Comparison of ENCODE assay signal across 1 cellular context in the genomic region with DNA sequence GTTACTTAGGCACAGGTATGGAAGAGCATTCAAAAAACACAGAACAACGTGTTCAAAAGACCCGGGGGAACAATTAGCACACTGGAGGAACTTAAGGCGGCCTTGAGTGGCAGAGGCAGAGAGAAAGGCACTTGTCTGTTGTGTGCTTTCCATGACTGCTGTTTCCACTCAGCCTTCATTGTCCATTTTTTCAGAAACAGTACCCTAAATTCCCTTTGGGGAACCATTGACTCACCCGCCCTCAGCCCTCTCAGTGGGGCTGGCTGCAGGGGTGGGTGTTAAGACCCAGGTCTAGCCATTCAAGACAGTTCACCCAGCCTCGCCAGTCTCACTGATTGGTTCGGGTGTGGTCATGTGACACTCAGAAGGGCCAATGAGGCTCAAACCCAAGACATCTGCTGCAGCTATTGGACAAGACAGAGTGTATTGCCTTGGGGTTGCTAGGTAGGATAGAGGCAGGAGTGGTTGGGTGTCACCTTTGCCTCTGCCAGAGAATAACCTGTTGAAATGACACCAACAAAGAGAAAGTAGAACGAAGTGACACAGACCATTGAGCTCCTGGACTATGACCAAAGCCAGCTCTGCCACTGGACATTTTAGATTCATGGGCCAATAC.
TF ChIP-seq lines count a peak whose summit lies in the region.

No MANE protein-coding gene starts in this region.

TF ChIP-seq in K562, 482 proteins besides CTCF, POLR2A, EP300 and RAD21 (continued from another document and continues in another):
- TF ChIP-seq RBM15 (IDR thresholded peaks at IDR 0.05; ENCODE audit: insufficient read depth, low read length) (no peak), ZNF76 (CRISPR knock-in tag; IDR thresholded peaks at IDR 0.05; ENCODE audit: borderline replicate concordance) (no peak), MEF2A (IDR thresholded peaks at IDR 0.05; ENCODE audit: control insufficient read depth, low read depth, low read length) (no peak), TARDBP (IDR thresholded peaks at IDR 0.05) (no peak), CREM (IDR thresholded peaks at IDR 0.05; ENCODE audit: low read depth) (0 out of 2 replicates have a peak, but pooled peaks have one; percentile 27), MCM5 (IDR thresholded peaks at IDR 0.05; ENCODE audit: low read depth) (no peak), MAZ (CRISPR knock-in tag; conservative IDR thresholded peaks at IDR 0.05 in 1 of 2, IDR thresholded peaks at IDR 0.05 in 1 of 2) (no peak), FOXA1 (IDR thresholded peaks at IDR 0.05; ENCODE audit: borderline replicate concordance) (no peak), CCNT2 (IDR thresholded peaks at IDR 0.05; ENCODE audit: borderline replicate concordance, extremely low read depth, insufficient read length, low read depth, low read length) (no peak), ZC3H4 (CRISPR knock-in tag; IDR thresholded peaks at IDR 0.05; ENCODE audit: borderline replicate concordance) (no peak), TOE1 (IDR thresholded peaks at IDR 0.05; ENCODE audit: borderline replicate concordance) (peak; percentile 99), TOE1 (CRISPR knock-in tag; IDR thresholded peaks at IDR 0.05; ENCODE audit: borderline replicate concordance, low read depth) (no peak), HNRNPK (IDR thresholded peaks at IDR 0.05; ENCODE audit: low read depth, low read length, poor library complexity, severe bottlenecking) (no peak), BHLHE40 (IDR thresholded peaks at IDR 0.05; ENCODE audit: low read length) (peak; percentile 43; the same call in 1 of the 2 replicates), STAT5B (CRISPR knock-in tag; IDR thresholded peaks at IDR 0.05) (no peak), FOS (IDR thresholded peaks at IDR 0.05; ENCODE audit: extremely low read depth, insufficient read length) (peak; percentile 95), TRIM28 (IDR thresholded peaks at IDR 0.05) (no peak), FOSL1 (tag; conservative IDR thresholded peaks at IDR 0.05) (no peak)
- TF ChIP-seq, protein P1, sequence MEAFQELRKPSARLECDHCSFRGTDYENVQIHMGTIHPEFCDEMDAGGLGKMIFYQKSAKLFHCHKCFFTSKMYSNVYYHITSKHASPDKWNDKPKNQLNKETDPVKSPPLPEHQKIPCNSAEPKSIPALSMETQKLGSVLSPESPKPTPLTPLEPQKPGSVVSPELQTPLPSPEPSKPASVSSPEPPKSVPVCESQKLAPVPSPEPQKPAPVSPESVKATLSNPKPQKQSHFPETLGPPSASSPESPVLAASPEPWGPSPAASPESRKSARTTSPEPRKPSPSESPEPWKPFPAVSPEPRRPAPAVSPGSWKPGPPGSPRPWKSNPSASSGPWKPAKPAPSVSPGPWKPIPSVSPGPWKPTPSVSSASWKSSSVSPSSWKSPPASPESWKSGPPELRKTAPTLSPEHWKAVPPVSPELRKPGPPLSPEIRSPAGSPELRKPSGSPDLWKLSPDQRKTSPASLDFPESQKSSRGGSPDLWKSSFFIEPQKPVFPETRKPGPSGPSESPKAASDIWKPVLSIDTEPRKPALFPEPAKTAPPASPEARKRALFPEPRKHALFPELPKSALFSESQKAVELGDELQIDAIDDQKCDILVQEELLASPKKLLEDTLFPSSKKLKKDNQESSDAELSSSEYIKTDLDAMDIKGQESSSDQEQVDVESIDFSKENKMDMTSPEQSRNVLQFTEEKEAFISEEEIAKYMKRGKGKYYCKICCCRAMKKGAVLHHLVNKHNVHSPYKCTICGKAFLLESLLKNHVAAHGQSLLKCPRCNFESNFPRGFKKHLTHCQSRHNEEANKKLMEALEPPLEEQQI (IDR thresholded peaks at IDR 0.05), result no peak
- TF ChIP-seq, protein P2, sequence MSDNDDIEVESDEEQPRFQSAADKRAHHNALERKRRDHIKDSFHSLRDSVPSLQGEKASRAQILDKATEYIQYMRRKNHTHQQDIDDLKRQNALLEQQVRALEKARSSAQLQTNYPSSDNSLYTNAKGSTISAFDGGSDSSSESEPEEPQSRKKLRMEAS (CRISPR knock-in tag; IDR thresholded peaks at IDR 0.05), result no peak
- TF ChIP-seq, protein P3, sequence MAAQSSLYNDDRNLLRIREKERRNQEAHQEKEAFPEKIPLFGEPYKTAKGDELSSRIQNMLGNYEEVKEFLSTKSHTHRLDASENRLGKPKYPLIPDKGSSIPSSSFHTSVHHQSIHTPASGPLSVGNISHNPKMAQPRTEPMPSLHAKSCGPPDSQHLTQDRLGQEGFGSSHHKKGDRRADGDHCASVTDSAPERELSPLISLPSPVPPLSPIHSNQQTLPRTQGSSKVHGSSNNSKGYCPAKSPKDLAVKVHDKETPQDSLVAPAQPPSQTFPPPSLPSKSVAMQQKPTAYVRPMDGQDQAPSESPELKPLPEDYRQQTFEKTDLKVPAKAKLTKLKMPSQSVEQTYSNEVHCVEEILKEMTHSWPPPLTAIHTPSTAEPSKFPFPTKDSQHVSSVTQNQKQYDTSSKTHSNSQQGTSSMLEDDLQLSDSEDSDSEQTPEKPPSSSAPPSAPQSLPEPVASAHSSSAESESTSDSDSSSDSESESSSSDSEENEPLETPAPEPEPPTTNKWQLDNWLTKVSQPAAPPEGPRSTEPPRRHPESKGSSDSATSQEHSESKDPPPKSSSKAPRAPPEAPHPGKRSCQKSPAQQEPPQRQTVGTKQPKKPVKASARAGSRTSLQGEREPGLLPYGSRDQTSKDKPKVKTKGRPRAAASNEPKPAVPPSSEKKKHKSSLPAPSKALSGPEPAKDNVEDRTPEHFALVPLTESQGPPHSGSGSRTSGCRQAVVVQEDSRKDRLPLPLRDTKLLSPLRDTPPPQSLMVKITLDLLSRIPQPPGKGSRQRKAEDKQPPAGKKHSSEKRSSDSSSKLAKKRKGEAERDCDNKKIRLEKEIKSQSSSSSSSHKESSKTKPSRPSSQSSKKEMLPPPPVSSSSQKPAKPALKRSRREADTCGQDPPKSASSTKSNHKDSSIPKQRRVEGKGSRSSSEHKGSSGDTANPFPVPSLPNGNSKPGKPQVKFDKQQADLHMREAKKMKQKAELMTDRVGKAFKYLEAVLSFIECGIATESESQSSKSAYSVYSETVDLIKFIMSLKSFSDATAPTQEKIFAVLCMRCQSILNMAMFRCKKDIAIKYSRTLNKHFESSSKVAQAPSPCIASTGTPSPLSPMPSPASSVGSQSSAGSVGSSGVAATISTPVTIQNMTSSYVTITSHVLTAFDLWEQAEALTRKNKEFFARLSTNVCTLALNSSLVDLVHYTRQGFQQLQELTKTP (IDR thresholded peaks at IDR 0.05; ENCODE audit: low read depth in 1 of 2, partially characterized antibody in 2 of 2), result no peak
- TF ChIP-seq, protein P4, sequence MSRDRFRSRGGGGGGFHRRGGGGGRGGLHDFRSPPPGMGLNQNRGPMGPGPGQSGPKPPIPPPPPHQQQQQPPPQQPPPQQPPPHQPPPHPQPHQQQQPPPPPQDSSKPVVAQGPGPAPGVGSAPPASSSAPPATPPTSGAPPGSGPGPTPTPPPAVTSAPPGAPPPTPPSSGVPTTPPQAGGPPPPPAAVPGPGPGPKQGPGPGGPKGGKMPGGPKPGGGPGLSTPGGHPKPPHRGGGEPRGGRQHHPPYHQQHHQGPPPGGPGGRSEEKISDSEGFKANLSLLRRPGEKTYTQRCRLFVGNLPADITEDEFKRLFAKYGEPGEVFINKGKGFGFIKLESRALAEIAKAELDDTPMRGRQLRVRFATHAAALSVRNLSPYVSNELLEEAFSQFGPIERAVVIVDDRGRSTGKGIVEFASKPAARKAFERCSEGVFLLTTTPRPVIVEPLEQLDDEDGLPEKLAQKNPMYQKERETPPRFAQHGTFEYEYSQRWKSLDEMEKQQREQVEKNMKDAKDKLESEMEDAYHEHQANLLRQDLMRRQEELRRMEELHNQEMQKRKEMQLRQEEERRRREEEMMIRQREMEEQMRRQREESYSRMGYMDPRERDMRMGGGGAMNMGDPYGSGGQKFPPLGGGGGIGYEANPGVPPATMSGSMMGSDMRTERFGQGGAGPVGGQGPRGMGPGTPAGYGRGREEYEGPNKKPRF (IDR thresholded peaks at IDR 0.05; ENCODE audit: low read depth, low read length), result no peak
- TF ChIP-seq, protein P5, sequence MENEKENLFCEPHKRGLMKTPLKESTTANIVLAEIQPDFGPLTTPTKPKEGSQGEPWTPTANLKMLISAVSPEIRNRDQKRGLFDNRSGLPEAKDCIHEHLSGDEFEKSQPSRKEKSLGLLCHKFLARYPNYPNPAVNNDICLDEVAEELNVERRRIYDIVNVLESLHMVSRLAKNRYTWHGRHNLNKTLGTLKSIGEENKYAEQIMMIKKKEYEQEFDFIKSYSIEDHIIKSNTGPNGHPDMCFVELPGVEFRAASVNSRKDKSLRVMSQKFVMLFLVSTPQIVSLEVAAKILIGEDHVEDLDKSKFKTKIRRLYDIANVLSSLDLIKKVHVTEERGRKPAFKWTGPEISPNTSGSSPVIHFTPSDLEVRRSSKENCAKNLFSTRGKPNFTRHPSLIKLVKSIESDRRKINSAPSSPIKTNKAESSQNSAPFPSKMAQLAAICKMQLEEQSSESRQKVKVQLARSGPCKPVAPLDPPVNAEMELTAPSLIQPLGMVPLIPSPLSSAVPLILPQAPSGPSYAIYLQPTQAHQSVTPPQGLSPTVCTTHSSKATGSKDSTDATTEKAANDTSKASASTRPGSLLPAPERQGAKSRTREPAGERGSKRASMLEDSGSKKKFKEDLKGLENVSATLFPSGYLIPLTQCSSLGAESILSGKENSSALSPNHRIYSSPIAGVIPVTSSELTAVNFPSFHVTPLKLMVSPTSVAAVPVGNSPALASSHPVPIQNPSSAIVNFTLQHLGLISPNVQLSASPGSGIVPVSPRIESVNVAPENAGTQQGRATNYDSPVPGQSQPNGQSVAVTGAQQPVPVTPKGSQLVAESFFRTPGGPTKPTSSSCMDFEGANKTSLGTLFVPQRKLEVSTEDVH (IDR thresholded peaks at IDR 0.05; ENCODE audit: low read depth, partially characterized antibody), result no peak
- TF ChIP-seq, protein P6, sequence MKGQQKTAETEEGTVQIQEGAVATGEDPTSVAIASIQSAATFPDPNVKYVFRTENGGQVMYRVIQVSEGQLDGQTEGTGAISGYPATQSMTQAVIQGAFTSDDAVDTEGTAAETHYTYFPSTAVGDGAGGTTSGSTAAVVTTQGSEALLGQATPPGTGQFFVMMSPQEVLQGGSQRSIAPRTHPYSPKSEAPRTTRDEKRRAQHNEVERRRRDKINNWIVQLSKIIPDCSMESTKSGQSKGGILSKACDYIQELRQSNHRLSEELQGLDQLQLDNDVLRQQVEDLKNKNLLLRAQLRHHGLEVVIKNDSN (CRISPR knock-in tag; IDR thresholded peaks at IDR 0.05), result peak; percentile 94
- TF ChIP-seq, protein P7, sequence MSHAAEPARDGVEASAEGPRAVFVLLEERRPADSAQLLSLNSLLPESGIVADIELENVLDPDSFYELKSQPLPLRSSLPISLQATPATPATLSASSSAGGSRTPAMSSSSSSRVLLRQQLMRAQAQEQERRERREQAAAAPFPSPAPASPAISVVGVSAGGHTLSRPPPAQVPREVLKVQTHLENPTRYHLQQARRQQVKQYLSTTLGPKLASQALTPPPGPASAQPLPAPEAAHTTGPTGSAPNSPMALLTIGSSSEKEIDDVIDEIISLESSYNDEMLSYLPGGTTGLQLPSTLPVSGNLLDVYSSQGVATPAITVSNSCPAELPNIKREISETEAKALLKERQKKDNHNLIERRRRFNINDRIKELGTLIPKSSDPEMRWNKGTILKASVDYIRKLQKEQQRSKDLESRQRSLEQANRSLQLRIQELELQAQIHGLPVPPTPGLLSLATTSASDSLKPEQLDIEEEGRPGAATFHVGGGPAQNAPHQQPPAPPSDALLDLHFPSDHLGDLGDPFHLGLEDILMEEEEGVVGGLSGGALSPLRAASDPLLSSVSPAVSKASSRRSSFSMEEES (CRISPR knock-in tag; IDR thresholded peaks at IDR 0.05), result peak; percentile 97
- TF ChIP-seq, protein P8, sequence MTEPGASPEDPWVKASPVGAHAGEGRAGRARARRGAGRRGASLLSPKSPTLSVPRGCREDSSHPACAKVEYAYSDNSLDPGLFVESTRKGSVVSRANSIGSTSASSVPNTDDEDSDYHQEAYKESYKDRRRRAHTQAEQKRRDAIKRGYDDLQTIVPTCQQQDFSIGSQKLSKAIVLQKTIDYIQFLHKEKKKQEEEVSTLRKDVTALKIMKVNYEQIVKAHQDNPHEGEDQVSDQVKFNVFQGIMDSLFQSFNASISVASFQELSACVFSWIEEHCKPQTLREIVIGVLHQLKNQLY (CRISPR knock-in tag; conservative IDR thresholded peaks at IDR 0.05), result no peak
- TF ChIP-seq, protein P9, sequence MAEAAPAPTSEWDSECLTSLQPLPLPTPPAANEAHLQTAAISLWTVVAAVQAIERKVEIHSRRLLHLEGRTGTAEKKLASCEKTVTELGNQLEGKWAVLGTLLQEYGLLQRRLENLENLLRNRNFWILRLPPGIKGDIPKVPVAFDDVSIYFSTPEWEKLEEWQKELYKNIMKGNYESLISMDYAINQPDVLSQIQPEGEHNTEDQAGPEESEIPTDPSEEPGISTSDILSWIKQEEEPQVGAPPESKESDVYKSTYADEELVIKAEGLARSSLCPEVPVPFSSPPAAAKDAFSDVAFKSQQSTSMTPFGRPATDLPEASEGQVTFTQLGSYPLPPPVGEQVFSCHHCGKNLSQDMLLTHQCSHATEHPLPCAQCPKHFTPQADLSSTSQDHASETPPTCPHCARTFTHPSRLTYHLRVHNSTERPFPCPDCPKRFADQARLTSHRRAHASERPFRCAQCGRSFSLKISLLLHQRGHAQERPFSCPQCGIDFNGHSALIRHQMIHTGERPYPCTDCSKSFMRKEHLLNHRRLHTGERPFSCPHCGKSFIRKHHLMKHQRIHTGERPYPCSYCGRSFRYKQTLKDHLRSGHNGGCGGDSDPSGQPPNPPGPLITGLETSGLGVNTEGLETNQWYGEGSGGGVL (CRISPR knock-in tag; IDR thresholded peaks at IDR 0.05), result no peak
- TF ChIP-seq, protein P10, sequence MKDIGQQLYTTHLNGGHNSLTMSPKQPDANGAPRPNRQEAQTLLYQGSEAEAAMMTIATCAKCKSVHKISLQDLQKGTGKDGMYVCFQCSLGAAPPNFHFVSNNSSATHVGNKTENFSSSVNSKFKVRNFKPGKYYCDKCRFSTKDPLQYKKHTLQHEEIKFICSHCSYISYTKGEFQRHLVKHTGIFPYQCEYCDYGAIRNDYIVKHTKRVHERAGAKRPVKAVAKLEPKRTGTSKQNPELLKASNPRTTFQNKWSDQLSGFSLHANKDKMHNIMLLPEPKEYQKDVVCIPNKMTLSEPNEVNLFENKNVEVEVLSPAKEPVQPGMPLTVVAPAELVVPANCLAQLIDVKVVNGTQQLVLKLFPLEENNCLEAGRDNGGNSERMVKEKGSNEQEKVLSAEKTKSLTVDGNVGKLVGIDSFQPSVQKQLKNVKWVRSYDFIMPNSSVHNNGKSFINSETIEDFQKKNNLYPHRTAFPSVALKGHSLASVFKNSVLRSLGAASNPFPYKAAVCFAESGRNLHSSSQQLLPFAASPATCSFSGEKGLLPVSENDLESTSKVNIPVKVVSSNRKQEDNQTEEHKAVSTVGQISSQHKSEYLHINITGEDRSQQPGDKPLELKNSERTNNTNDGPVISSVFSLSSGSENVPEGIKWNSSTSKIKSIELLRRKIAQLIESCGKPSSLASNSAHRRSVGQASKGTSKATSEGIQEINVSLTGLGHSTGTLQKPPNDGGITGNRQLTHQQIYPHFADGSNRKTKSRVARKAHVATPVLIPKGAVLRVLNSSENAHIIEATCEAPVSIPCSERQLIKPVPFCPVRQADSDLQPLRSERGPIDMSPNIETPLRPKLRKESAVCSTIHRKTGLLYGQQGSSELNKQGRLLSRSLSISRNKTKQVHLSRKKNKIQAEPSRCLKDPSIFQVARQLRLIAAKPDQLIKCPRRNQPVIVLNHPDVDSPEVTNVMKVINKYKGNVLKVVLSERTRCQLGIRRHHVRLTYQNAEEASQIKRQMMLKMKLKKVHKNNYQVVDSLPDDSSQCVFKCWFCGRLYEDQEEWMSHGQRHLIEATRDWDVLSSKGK (CRISPR knock-in tag; IDR thresholded peaks at IDR 0.05), result no peak
- TF ChIP-seq, protein P11, sequence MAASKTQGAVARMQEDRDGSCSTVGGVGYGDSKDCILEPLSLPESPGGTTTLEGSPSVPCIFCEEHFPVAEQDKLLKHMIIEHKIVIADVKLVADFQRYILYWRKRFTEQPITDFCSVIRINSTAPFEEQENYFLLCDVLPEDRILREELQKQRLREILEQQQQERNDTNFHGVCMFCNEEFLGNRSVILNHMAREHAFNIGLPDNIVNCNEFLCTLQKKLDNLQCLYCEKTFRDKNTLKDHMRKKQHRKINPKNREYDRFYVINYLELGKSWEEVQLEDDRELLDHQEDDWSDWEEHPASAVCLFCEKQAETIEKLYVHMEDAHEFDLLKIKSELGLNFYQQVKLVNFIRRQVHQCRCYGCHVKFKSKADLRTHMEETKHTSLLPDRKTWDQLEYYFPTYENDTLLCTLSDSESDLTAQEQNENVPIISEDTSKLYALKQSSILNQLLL (CRISPR knock-in tag; IDR thresholded peaks at IDR 0.05; ENCODE audit: borderline replicate concordance), result no peak
